In the genomic region with DNA sequence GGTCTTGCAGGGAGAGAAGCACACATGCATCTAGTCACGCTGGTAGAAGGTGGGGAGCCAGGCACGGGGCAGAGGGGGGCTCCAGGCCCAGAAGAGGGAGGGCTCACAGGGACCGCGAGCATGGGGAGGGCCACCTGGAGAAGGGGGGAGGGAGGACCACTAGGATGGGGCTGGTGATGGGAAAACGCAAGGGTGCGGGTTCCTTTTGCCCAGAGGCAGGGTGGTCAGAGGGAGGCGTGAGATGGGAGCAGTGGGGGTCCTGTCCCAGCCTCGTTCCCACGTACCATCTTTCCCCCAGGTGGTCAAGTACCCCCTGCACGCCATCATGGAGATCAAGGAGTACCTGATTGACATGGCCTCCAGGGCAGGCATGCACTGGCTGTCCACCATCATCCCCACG, we compare ENCODE assay signal across 27 cellular contexts.
"Had no signal": no experiment of that assay in that cellular context is flagged by ENCODE, and none has a peak within 500 bp of the region (broad histone marks: within the 10 kb centered on the region; RNA-seq: fewer than 3 reads in every experiment).

No MANE protein-coding gene starts in this region.

- H3K36me3 ChIP-seq: colonic mucosa had no signal

- H3K9me3 ChIP-seq: colonic mucosa, esophagus muscularis mucosa, esophagus squamous epithelium, gastrocnemius medialis, gastroesophageal sphincter, heart left ventricle, heart right ventricle had no signal

- H3K27ac Mint-ChIP-seq: dendritic cell treated with granulocyte-macrophage colony-stimulating factor and Interleukin-4, amounts not matched to agents 40 ng/mL and 50 ng/mL, for 4 days; effector memory CD8-positive, alpha-beta T cell had no signal

- H3K27me3 ChIP-seq: colonic mucosa, dorsolateral prefrontal cortex, esophagus muscularis mucosa, esophagus squamous epithelium, foreskin keratinocyte, gastrocnemius medialis, gastroesophageal sphincter, heart left ventricle, heart right ventricle had no signal

- FAIRE-seq: colon, endometrium, endothelial cell of umbilical vein, frontal cortex had no signal

- H3K9me3 Mint-ChIP-seq: dendritic cell treated with granulocyte-macrophage colony-stimulating factor and Interleukin-4, amounts not matched to agents 40 ng/mL and 50 ng/mL, for 4 days; effector memory CD8-positive, alpha-beta T cell had no signal

- DNase-seq: colonic mucosa; cortex of kidney; dermis blood vessel endothelial cell; dorsolateral prefrontal cortex; effector CD4-positive, alpha-beta T cell; effector CD8-positive, alpha-beta T cell; effector memory CD4-positive, alpha-beta T cell; effector memory CD8-positive, alpha-beta T cell; erythroblast; esophagus squamous epithelium; foreskin fibroblast; foreskin keratinocyte; foreskin melanocyte; gastrocnemius medialis; glutamatergic neuron; head of caudate nucleus; heart right ventricle had no signal

- H3K4me3 ChIP-seq: colonic mucosa, coronary artery, dorsolateral prefrontal cortex, esophagus muscularis mucosa, esophagus squamous epithelium, gastrocnemius medialis, gastroesophageal sphincter, heart left ventricle, heart right ventricle had no signal

- H3K4me1 ChIP-seq: colonic mucosa, foreskin keratinocyte, gastrocnemius medialis, heart left ventricle, heart right ventricle had no signal

- H3K4me3 Mint-ChIP-seq: dendritic cell treated with granulocyte-macrophage colony-stimulating factor and Interleukin-4, amounts not matched to agents 40 ng/mL and 50 ng/mL, for 4 days; effector memory CD8-positive, alpha-beta T cell had no signal

- H3K27ac ChIP-seq: colonic mucosa, coronary artery, dorsolateral prefrontal cortex, epithelial cell of prostate, esophagus muscularis mucosa, esophagus squamous epithelium, foreskin keratinocyte, gastrocnemius medialis, gastroesophageal sphincter, heart left ventricle, heart right ventricle had no signal
